Comparison of ENCODE assay signal across 33 cellular contexts in the genomic region with DNA sequence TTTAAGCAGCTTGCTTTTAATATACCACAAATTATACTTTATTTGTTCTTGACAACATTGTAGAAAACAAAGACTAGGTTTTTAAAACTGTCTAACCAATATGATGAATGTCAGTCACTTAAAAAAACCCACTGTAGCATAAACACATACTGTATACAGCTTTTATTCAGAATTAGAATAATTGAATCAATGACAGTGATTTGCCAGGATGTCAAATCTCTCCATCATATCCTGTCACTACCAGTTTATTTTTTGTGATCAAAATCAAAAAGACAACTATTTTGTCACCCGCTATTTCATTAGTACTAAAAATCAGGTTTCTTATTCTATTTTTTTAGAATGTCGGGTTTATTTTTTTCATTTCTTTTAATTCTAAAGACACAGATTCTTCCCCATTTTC. TPM values are rescaled to one million over a fixed set of nuclear protein-coding genes. Genes with fewer than 3 reads are reported as not detected.
"Had no signal": no experiment of that assay in that cellular context is flagged by ENCODE, and none has a peak within 500 bp of the region (broad histone marks: within the 10 kb centered on the region; RNA-seq: fewer than 3 reads in every experiment).

No MANE protein-coding gene starts in this region.

- ATAC-seq: effector memory CD8-positive, alpha-beta T cell; esophagus mucosa; foreskin keratinocyte; gastrocnemius medialis; gastroesophageal sphincter; heart left ventricle had no signal

- H3K4me1 ChIP-seq: colonic mucosa, esophagus muscularis mucosa, esophagus squamous epithelium, foreskin keratinocyte had no signal

- DNase-seq: colonic mucosa; cortex of kidney; dermis blood vessel endothelial cell; dorsolateral prefrontal cortex; effector CD4-positive, alpha-beta T cell; effector CD8-positive, alpha-beta T cell; effector memory CD4-positive, alpha-beta T cell; effector memory CD8-positive, alpha-beta T cell; endodermal cell; erythroblast; esophagus squamous epithelium; foreskin fibroblast; foreskin keratinocyte; foreskin melanocyte; gastrocnemius medialis; glutamatergic neuron; head of caudate nucleus; heart left ventricle had no signal

- H3K27ac ChIP-seq: colonic mucosa, coronary artery, dorsolateral prefrontal cortex, epithelial cell of prostate, esophagus muscularis mucosa, esophagus squamous epithelium, foreskin keratinocyte, gastrocnemius medialis, gastroesophageal sphincter, heart left ventricle had no signal

- H3K27me3 ChIP-seq: colonic mucosa, dorsolateral prefrontal cortex, esophagus muscularis mucosa, esophagus squamous epithelium, foreskin keratinocyte, gastrocnemius medialis, gastroesophageal sphincter had no signal

- FAIRE-seq: colon, endometrium, endothelial cell of umbilical vein, frontal cortex had no signal

- H3K36me3 ChIP-seq: colonic mucosa, esophagus squamous epithelium, gastrocnemius medialis had no signal

- H3K4me3 ChIP-seq: colonic mucosa, coronary artery, dorsolateral prefrontal cortex, esophagus muscularis mucosa, esophagus squamous epithelium, gastrocnemius medialis, gastroesophageal sphincter, heart left ventricle had no signal

- H3K9me3 ChIP-seq: colonic mucosa, esophagus muscularis mucosa, esophagus squamous epithelium, gastrocnemius medialis, gastroesophageal sphincter, heart left ventricle had no signal

RNA-seq across cellular contexts. Expression of gene PAX6, which starts 26.5 kb away (rescaled TPM):
- total RNA-seq: chondrocyte, dermis blood vessel endothelial cell, dermis microvascular lymphatic vessel endothelial cell, endothelial cell of umbilical vein, epithelial cell of proximal tubule, esophagus mucosa, fibroblast of lung, fibroblast of villous mesenchyme, foreskin keratinocyte, gastrocnemius medialis, glomerular endothelial cell had no signal
- polyA plus RNA-seq: endothelial cell of umbilical vein, heart left ventricle had no signal
